ENCODE assay signal across 8 cellular contexts in genomic region chr5:138668451-138668850, GRCh38.
A peak's percentile ranks its signal among the peaks of the same experiment; 100 is the strongest.
DNase-seq lines count a peak whose midpoint lies in the region; ATAC-seq and TF ChIP-seq lines count a peak whose summit lies in the region.

No MANE protein-coding gene starts in this region.

- intact Hi-C loops in heart right ventricle (cut with DNase I), result no loop called here

- peaks cover 6% of the 10 kb centered on the region for H3K9me3 Mint-ChIP-seq in activated T-cell treated with anti-CD3 and anti-CD28 coated beads, Interleukin-2, amount 50 U/mL, for 4 hours
- no peaks in the 10 kb centered on the region for H3K9me3 Mint-ChIP-seq in activated CD4-positive, alpha-beta T cell treated with anti-CD3 and anti-CD28 coated beads, Interleukin-2, amount 10 ng/mL, durations not matched to agents 7 days and 5 days
- H3K9me3 Mint-ChIP-seq in stimulated activated effector memory CD8-positive, alpha-beta T cell treated with anti-CD3 and anti-CD28 coated beads, Interleukin-12 subunit alpha, Interleukin-12 subunit beta, amount 100 ng/mL, for 72 hours, result no peaks in the 10 kb centered on the region

- WGBS in heart right ventricle, 2 donors, result 35 to 39% methylated on average over 5 of the region's 5 CpGs

- H3K27ac ChIP-seq in heart right ventricle, result peak overlapping the region; percentile 56 to 93 (median 83)

- H3K27me3 Mint-ChIP-seq in activated T-cell treated with anti-CD3 and anti-CD28 coated beads, Interleukin-2, amount 50 U/mL, for 4 hours (ENCODE audit: low read depth), result peaks cover 81% of the 10 kb centered on the region
- peaks cover 87% of the 10 kb centered on the region for H3K27me3 Mint-ChIP-seq in activated CD4-positive, alpha-beta T cell treated with anti-CD3 and anti-CD28 coated beads, Interleukin-2, amount 10 ng/mL, durations not matched to agents 7 days and 5 days

- H3K27ac Mint-ChIP-seq in activated CD4-positive, alpha-beta T cell treated with anti-CD3 and anti-CD28 coated beads, Interleukin-2, amount 10 ng/mL, durations not matched to agents 7 days and 5 days, result no peak overlapping the region
- no peak overlapping the region for H3K27ac Mint-ChIP-seq in stimulated activated effector memory CD8-positive, alpha-beta T cell treated with anti-CD3 and anti-CD28 coated beads, Interleukin-12 subunit alpha, Interleukin-12 subunit beta, amount 100 ng/mL, for 72 hours

- POLR2A ChIA-PET in activated CD4-positive, alpha-beta T cell treated with anti-CD3 and anti-CD28 coated beads, Interleukin-2, amount 10 ng/mL, durations not matched to agents 7 days and 5 days (lab: Charles Lee), result no interaction called here

- no peaks in the 10 kb centered on the region for H3K36me3 ChIP-seq in heart right ventricle

- ATAC-seq in activated T-cell treated with anti-CD3 and anti-CD28 coated beads, Interleukin-2, amount 50 U/mL, for 4 hours, result peak; percentile 73 to 76
- peak; percentile 88 to 98 (median 94) for ATAC-seq in heart right ventricle
- peak; percentile 87 for ATAC-seq in stimulated activated effector memory CD8-positive, alpha-beta T cell treated with anti-CD3 and anti-CD28 coated beads, Interleukin-12 subunit alpha, Interleukin-12 subunit beta, amount 100 ng/mL, for 72 hours

- H3K4me3 ChIP-seq in heart right ventricle, result no peak overlapping the region

- H3K27me3 ChIP-seq in heart right ventricle, result peaks cover 0 to 13% (median 0%) of the 10 kb centered on the region in 7 donors

- H3K4me1 Mint-ChIP-seq in activated T-cell treated with anti-CD3 and anti-CD28 coated beads, Interleukin-2, amount 50 U/mL, for 4 hours (ENCODE audit: low read depth), result peaks cover 28% of the 10 kb centered on the region
- peaks cover 24% of the 10 kb centered on the region for H3K4me1 Mint-ChIP-seq in activated CD4-positive, alpha-beta T cell treated with anti-CD3 and anti-CD28 coated beads, Interleukin-2, amount 10 ng/mL, durations not matched to agents 7 days and 5 days
- peaks cover 26% of the 10 kb centered on the region for H3K4me1 Mint-ChIP-seq in stimulated activated effector memory CD8-positive, alpha-beta T cell treated with anti-CD3 and anti-CD28 coated beads, Interleukin-12 subunit alpha, Interleukin-12 subunit beta, amount 100 ng/mL, for 72 hours

- H3K4me3 Mint-ChIP-seq in activated T-cell treated with anti-CD3 and anti-CD28 coated beads, Interleukin-2, amount 50 U/mL, for 4 hours, result no peak overlapping the region
- no peak overlapping the region for H3K4me3 Mint-ChIP-seq in activated CD4-positive, alpha-beta T cell treated with anti-CD3 and anti-CD28 coated beads, Interleukin-2, amount 10 ng/mL, durations not matched to agents 7 days and 5 days
- no peak overlapping the region for H3K4me3 Mint-ChIP-seq in stimulated activated effector memory CD8-positive, alpha-beta T cell treated with anti-CD3 and anti-CD28 coated beads, Interleukin-12 subunit alpha, Interleukin-12 subunit beta, amount 100 ng/mL, for 72 hours

- no peaks in the 10 kb centered on the region for H3K9me3 ChIP-seq in heart right ventricle

- peaks cover 0 to 43% (median 16%) of the 10 kb centered on the region in 9 donors for H3K4me1 ChIP-seq in heart right ventricle

- DNase-seq in activated T-cell treated with anti-CD3 and anti-CD28 coated beads, Interleukin-2, amount 50 U/mL, for 4 hours, result no peak
- DNase-seq in activated T-cell treated with anti-CD3 and anti-CD28 coated beads, Interleukin-2, amount 50 U/mL, for 1 hour, result no peak
- peak; percentile 77 for DNase-seq in activated CD4-positive, alpha-beta T cell treated with anti-CD3 and anti-CD28 coated beads, Interleukin-2, amount 10 ng/mL, durations not matched to agents 7 days and 5 days
- peak; percentile 55 to 77 for DNase-seq in heart right ventricle
- DNase-seq in stimulated activated effector memory CD8-positive, alpha-beta T cell treated with anti-CD3 and anti-CD28 coated beads, Interleukin-12 subunit alpha, Interleukin-12 subunit beta, amount 100 ng/mL, for 72 hours (ENCODE audit: low spot score in 2 of 2), result no peak
- DNase-seq in amniotic stem cell (lab: John Stamatoyannopoulos, UW), result no peak
- no peak for DNase-seq in NCI-H2081 (lab: John Stamatoyannopoulos, UW)
- no peak for DNase-seq in HUDEP-2 (lab: John Stamatoyannopoulos, UW; ENCODE audit: unreplicated experiment in 76 of 76)

- no peaks in the 10 kb centered on the region for H3K36me3 Mint-ChIP-seq in activated T-cell treated with anti-CD3 and anti-CD28 coated beads, Interleukin-2, amount 50 U/mL, for 4 hours (ENCODE audit: insufficient read depth)
- no peaks in the 10 kb centered on the region for H3K36me3 Mint-ChIP-seq in activated CD4-positive, alpha-beta T cell treated with anti-CD3 and anti-CD28 coated beads, Interleukin-2, amount 10 ng/mL, durations not matched to agents 7 days and 5 days (ENCODE audit: low read depth)
- no peaks in the 10 kb centered on the region for H3K36me3 Mint-ChIP-seq in stimulated activated effector memory CD8-positive, alpha-beta T cell treated with anti-CD3 and anti-CD28 coated beads, Interleukin-12 subunit alpha, Interleukin-12 subunit beta, amount 100 ng/mL, for 72 hours

- CTCF ChIA-PET in activated CD4-positive, alpha-beta T cell treated with anti-CD3 and anti-CD28 coated beads, Interleukin-2, amount 10 ng/mL, durations not matched to agents 7 days and 5 days (lab: Charles Lee), result interaction anchor here (0.6 to 1.0 kb wide), 3 partner anchors 12 to 155 kb away, joined by 3 to 4 read pairs (median 4); no protein-coding TSS in a partner anchor

- TF ChIP-seq CTCF in heart right ventricle (IDR thresholded peaks at IDR 0.05), result no peak

Comparison
In these comparisons a context has a peak if more than half of its experiments do, and no peak if none do; other contexts are left out.
1. DNase-seq: peak in activated CD4-positive, alpha-beta T cell treated with anti-CD3 and anti-CD28 coated beads, Interleukin-2, amount 10 ng/mL, durations not matched to agents 7 days and 5 days (single experiment) and heart right ventricle (2 of 2); none in activated T-cell treated with anti-CD3 and anti-CD28 coated beads, Interleukin-2, amount 50 U/mL, for 4 hours (single experiment), activated T-cell treated with anti-CD3 and anti-CD28 coated beads, Interleukin-2, amount 50 U/mL, for 1 hour (single experiment), stimulated activated effector memory CD8-positive, alpha-beta T cell treated with anti-CD3 and anti-CD28 coated beads, Interleukin-12 subunit alpha, Interleukin-12 subunit beta, amount 100 ng/mL, for 72 hours (0 of 2), amniotic stem cell (single experiment), NCI-H2081 (0 of 2) and HUDEP-2 (0 of 76).
2. Peak in every context shown above with its lines, with median percentiles within 50 percentile points of each other: ATAC-seq.